2 cellular contexts compared by ENCODE assay signal in the genomic region with DNA sequence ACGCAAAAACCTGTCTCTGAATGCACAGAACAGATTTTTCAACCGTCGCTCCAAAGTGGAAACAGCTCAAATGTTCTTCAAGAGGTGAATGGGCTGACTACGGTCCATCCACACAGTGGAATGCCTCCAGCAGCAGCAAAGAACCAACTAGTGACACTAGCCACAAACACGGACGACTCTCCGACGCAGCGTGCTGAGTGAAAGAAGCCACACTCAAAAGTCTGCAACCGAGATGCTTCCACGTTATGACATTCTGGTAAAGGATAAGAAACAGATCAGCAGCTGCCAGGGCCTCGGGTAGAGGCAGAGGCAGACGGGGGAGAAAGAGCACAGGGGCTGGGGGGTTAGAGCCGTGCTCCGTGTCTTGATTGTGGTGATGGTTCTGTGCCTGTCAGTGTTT.
TF ChIP-seq lines count a peak whose summit lies in the region.

No MANE protein-coding gene starts in this region.

TF ChIP-seq in IMR-90, 13 proteins besides CTCF, POLR2A, EP300 and RAD21:
- TF ChIP-seq FOS (IDR thresholded peaks at IDR 0.05; ENCODE audit: low read depth, low read length) (no peak), CHD1 (IDR thresholded peaks at IDR 0.05; ENCODE audit: low read depth, low read length) (no peak), RCOR1 (IDR thresholded peaks at IDR 0.05; ENCODE audit: insufficient replicate concordance, low read length) (no peak), MAZ (IDR thresholded peaks at IDR 0.05; ENCODE audit: borderline replicate concordance, low read depth, low read length) (no peak), CEBPB (IDR thresholded peaks at IDR 0.05; ENCODE audit: low read depth, low read length) (no peak), RFX5 (IDR thresholded peaks at IDR 0.05; ENCODE audit: low read depth, low read length) (no peak), NFE2L2 (IDR thresholded peaks at IDR 0.05; ENCODE audit: low read depth, low read length) (no peak), BHLHE40 (IDR thresholded peaks at IDR 0.05; ENCODE audit: low read depth, low read length) (no peak), MXI1 (IDR thresholded peaks at IDR 0.05; ENCODE audit: borderline replicate concordance, low read depth, low read length) (no peak), SMC3 (IDR thresholded peaks at IDR 0.05; ENCODE audit: low read depth, low read length) (no peak), MAFK (IDR thresholded peaks at IDR 0.05; ENCODE audit: low read depth, low read length) (no peak)
- TF ChIP-seq, protein P1, sequence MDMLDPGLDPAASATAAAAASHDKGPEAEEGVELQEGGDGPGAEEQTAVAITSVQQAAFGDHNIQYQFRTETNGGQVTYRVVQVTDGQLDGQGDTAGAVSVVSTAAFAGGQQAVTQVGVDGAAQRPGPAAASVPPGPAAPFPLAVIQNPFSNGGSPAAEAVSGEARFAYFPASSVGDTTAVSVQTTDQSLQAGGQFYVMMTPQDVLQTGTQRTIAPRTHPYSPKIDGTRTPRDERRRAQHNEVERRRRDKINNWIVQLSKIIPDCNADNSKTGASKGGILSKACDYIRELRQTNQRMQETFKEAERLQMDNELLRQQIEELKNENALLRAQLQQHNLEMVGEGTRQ (IDR thresholded peaks at IDR 0.05; ENCODE audit: low read depth, low read length), result no peak
- TF ChIP-seq, protein P2, sequence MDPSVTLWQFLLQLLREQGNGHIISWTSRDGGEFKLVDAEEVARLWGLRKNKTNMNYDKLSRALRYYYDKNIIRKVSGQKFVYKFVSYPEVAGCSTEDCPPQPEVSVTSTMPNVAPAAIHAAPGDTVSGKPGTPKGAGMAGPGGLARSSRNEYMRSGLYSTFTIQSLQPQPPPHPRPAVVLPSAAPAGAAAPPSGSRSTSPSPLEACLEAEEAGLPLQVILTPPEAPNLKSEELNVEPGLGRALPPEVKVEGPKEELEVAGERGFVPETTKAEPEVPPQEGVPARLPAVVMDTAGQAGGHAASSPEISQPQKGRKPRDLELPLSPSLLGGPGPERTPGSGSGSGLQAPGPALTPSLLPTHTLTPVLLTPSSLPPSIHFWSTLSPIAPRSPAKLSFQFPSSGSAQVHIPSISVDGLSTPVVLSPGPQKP (IDR thresholded peaks at IDR 0.05; ENCODE audit: borderline replicate concordance, low read depth, low read length), result no peak
TF ChIP-seq in IMR-90: peak in this region for 0.

TF ChIP-seq in endothelial cell of umbilical vein, 7 proteins besides CTCF, POLR2A, EP300 and RAD21:
- no peak for TF ChIP-seq POLR2AphosphoS5 (IDR thresholded peaks at IDR 0.05; ENCODE audit: insufficient read depth, low read depth, low read length)
- no peak for TF ChIP-seq MYC (IDR thresholded peaks at IDR 0.05; ENCODE audit: low read depth, low read length)
- no peak for TF ChIP-seq FOS (IDR thresholded peaks at IDR 0.05; ENCODE audit: borderline replicate concordance, insufficient read depth, low read length)
- TF ChIP-seq GATA2 (IDR thresholded peaks at IDR 0.05; ENCODE audit: insufficient read depth, insufficient read length, low read depth, low read length), result no peak
- no peak for TF ChIP-seq EZH2 (IDR thresholded peaks at IDR 0.05; ENCODE audit: borderline replicate concordance, low read depth, low read length, severe bottlenecking)
- TF ChIP-seq, protein P3, sequence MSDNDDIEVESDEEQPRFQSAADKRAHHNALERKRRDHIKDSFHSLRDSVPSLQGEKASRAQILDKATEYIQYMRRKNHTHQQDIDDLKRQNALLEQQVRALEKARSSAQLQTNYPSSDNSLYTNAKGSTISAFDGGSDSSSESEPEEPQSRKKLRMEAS (IDR thresholded peaks at IDR 0.05; ENCODE audit: insufficient read depth, insufficient read length), result no peak
- TF ChIP-seq JUN (IDR thresholded peaks at IDR 0.05; ENCODE audit: borderline replicate concordance, insufficient read depth, insufficient read length, low read depth), result no peak
